26 cellular contexts compared by ENCODE assay signal in the genomic region with DNA sequence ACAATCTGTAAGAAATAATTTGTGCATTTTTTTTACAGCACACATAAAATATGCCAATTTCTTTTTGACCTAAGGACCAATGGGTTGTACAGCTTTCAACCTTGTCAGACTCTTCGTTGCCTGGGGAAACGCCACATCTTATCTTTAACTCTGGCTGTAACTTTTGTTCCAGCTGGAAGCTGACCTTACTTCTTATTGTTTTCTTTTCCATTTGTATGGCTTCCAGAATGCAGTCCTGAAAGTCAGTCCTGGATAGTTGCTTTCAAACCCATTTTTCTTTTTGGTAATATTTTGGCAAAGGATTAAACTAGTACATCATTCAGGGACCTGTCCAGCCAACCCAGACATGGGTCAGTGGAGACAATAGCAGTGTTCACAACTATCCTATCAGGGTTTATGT.
"Had no signal": no experiment of that assay in that cellular context is flagged by ENCODE, and none has a peak within 500 bp of the region (broad histone marks: within the 10 kb centered on the region; RNA-seq: fewer than 3 reads in every experiment).

No MANE protein-coding gene starts in this region.

- H3K36me3 Mint-ChIP-seq: naive thymus-derived CD8-positive, alpha-beta T cell; stimulated activated naive B cell treated with anti-CD40 and anti-IgM and Interleukin-4, amounts not matched to agents 10 μg/mL and 1 μg/mL and 100 μg/mL, for 72 hours had no signal

- H3K4me1 Mint-ChIP-seq: naive thymus-derived CD8-positive, alpha-beta T cell; stimulated activated naive B cell treated with anti-CD40 and anti-IgM and Interleukin-4, amounts not matched to agents 10 μg/mL and 1 μg/mL and 100 μg/mL, for 72 hours had no signal

- H3K27me3 Mint-ChIP-seq: dendritic cell treated with granulocyte-macrophage colony-stimulating factor and Interleukin-4, amounts not matched to agents 40 ng/mL and 50 ng/mL, for 4 days; naive thymus-derived CD8-positive, alpha-beta T cell; stimulated activated naive B cell treated with anti-CD40 and anti-IgM and Interleukin-4, amounts not matched to agents 10 μg/mL and 1 μg/mL and 100 μg/mL, for 72 hours; stimulated activated naive CD8-positive, alpha-beta T cell treated with anti-CD3 and anti-CD28 coated beads, Interleukin-15, Interleukin-2, amounts not matched to agents 100 ng/mL and 50 ng/mL, for 24 hours had no signal

- DNase-seq: colonic mucosa; effector memory CD4-positive, alpha-beta T cell; foreskin keratinocyte; heart left ventricle; kidney; left lung; lower lobe of right lung; naive thymus-derived CD8-positive, alpha-beta T cell; occipital lobe; ovary; posterior cingulate gyrus; psoas muscle; retina; right lobe of liver; small intestine; stimulated activated CD4-positive, alpha-beta T cell treated with anti-CD3 and anti-CD28 coated beads, Interleukin-15, amount 100 ng/mL, for 24 hours; stimulated activated CD4-positive, alpha-beta T cell treated with anti-CD3 and anti-CD28 coated beads, Interleukin-2, amount 100 ng/mL, for 48 hours; stimulated activated naive B cell treated with anti-CD40 and anti-IgM and Interleukin-4, amounts not matched to agents 10 μg/mL and 1 μg/mL and 100 μg/mL, for 72 hours; upper lobe of right lung; uterus had no signal

- H3K4me3 Mint-ChIP-seq: dendritic cell treated with granulocyte-macrophage colony-stimulating factor and Interleukin-4, amounts not matched to agents 40 ng/mL and 50 ng/mL, for 4 days; naive thymus-derived CD8-positive, alpha-beta T cell; stimulated activated naive B cell treated with anti-CD40 and anti-IgM and Interleukin-4, amounts not matched to agents 10 μg/mL and 1 μg/mL and 100 μg/mL, for 72 hours; stimulated activated naive CD8-positive, alpha-beta T cell treated with anti-CD3 and anti-CD28 coated beads, Interleukin-15, Interleukin-2, amounts not matched to agents 100 ng/mL and 50 ng/mL, for 24 hours had no signal

- H3K27me3 ChIP-seq: colonic mucosa, foreskin keratinocyte, gastroesophageal sphincter, heart left ventricle, hepatocyte, left lung, ovary, right lobe of liver, tibial nerve, upper lobe of right lung, uterus had no signal

- H3K9me3 ChIP-seq: colonic mucosa, gastroesophageal sphincter, heart left ventricle, lower lobe of right lung, ovary, psoas muscle, right lobe of liver, thoracic aorta, tibial nerve, upper lobe of right lung, uterus had no signal

- H3K4me1 ChIP-seq: colonic mucosa, foreskin keratinocyte, gastroesophageal sphincter, heart left ventricle, left lung, lower lobe of right lung, psoas muscle, right lobe of liver, tibial nerve, upper lobe of right lung, uterus had no signal

- H3K27ac Mint-ChIP-seq: dendritic cell treated with granulocyte-macrophage colony-stimulating factor and Interleukin-4, amounts not matched to agents 40 ng/mL and 50 ng/mL, for 4 days; naive thymus-derived CD8-positive, alpha-beta T cell; stimulated activated naive B cell treated with anti-CD40 and anti-IgM and Interleukin-4, amounts not matched to agents 10 μg/mL and 1 μg/mL and 100 μg/mL, for 72 hours; stimulated activated naive CD8-positive, alpha-beta T cell treated with anti-CD3 and anti-CD28 coated beads, Interleukin-15, Interleukin-2, amounts not matched to agents 100 ng/mL and 50 ng/mL, for 24 hours had no signal

- H3K27ac ChIP-seq: colonic mucosa, foreskin keratinocyte, gastroesophageal sphincter, heart left ventricle, hepatocyte, left lung, lower lobe of right lung, ovary, psoas muscle, right lobe of liver, thoracic aorta, tibial nerve, upper lobe of right lung, uterus had no signal

- H3K36me3 ChIP-seq: colonic mucosa, gastroesophageal sphincter, heart left ventricle, left lung, lower lobe of right lung, ovary, right lobe of liver, thoracic aorta, tibial nerve, upper lobe of right lung, uterus had no signal

- ATAC-seq: foreskin keratinocyte; gastroesophageal sphincter; left lung; lower lobe of right lung; naive thymus-derived CD8-positive, alpha-beta T cell; psoas muscle; right lobe of liver; stimulated activated naive B cell treated with anti-CD40 and anti-IgM and Interleukin-4, amounts not matched to agents 10 μg/mL and 1 μg/mL and 100 μg/mL, for 72 hours; upper lobe of right lung had no signal

- H3K4me3 ChIP-seq: colonic mucosa, gastroesophageal sphincter, heart left ventricle, hepatocyte, left lung, lower lobe of right lung, ovary, psoas muscle, right lobe of liver, thoracic aorta, tibial nerve, upper lobe of right lung, uterus had no signal
